Comparison of ENCODE assay signal across 21 cellular contexts in genomic region chr20:33165416-33166055, GRCh38. TPM values are rescaled to one million over a fixed set of nuclear protein-coding genes. Genes with fewer than 3 reads are reported as not detected.
A peak's percentile ranks its signal among the peaks of the same experiment; 100 is the strongest.
DNase-seq lines count a peak whose midpoint lies in the region; ATAC-seq and TF ChIP-seq lines count a peak whose summit lies in the region.
"Had no signal": no experiment of that assay in that cellular context is flagged by ENCODE, and none has a peak within 500 bp of the region (broad histone marks: within the 10 kb centered on the region; RNA-seq: fewer than 3 reads in every experiment).

No MANE protein-coding gene starts in this region.

- H2BK120ac ChIP-seq in mesenchymal stem cell (ENCODE audit: low read depth, low read length): no peak overlapping the region

- ATAC-seq in HCT116 (peak; percentile 74), GM21360 (IDR thresholded peaks at IDR 0.05; ENCODE audit: unreplicated experiment) (no peak), HG03565 (IDR thresholded peaks at IDR 0.05; ENCODE audit: unreplicated experiment) (no peak)
- ATAC-seq: CD8-positive, alpha-beta T cell; K562 had no signal

- TF ChIP-seq CTCF in HCT116 (IDR thresholded peaks at IDR 0.05 in 2 of 3, conservative IDR thresholded peaks at IDR 0.05 in 1 of 3; ENCODE audit: borderline replicate concordance in 1 of 3, insufficient read depth in 1 of 3, low read depth in 2 of 3, low read length in 2 of 3) (no peak), BE2C (IDR thresholded peaks at IDR 0.05; ENCODE audit: low read depth, low read length) (no peak)

- TF ChIP-seq RAD21 in HCT116 (IDR thresholded peaks at IDR 0.05; ENCODE audit: low read depth): no peak

- H3K4me3 ChIP-seq in HCT116 (replicated peaks in 1 of 2; ENCODE audit: low read depth in 1 of 2, low read length in 2 of 2) (peak overlapping the region in 1 of 2 experiments; percentile 31; a peak in 2 of 4 replicates), mesenchymal stem cell (ENCODE audit: insufficient read depth in 1 of 2, low read depth in 1 of 2, low read length in 2 of 2) (no peak overlapping the region), BE2C (ENCODE audit: low read depth, low read length) (no peak overlapping the region)
- H3K4me3 ChIP-seq: K562 had no signal

- no TSS peak for BruUV-seq in HCT116 (replicated peaks; lab: Mats Ljungman, UMichigan)

- H2AK5ac ChIP-seq in mesenchymal stem cell (ENCODE audit: low read length, severe bottlenecking): no peak overlapping the region

- RAD21 ChIA-PET in HCT116 (lab: Charles Lee; ENCODE audit: low non-redundant PET in 1 of 2, low total read pairs in 2 of 2, uncharacterized antibody in 2 of 2, unreplicated experiment in 2 of 2): no interaction called here

- H3K27me3 ChIP-seq in HCT116 (ENCODE audit: insufficient read depth, low read length): 0 out of 2 replicates have a peak, but pooled peaks cover 3% of the 10 kb centered on the region
- H3K27me3 ChIP-seq in mesenchymal stem cell (ENCODE audit: control insufficient read depth in 1 of 2, insufficient read depth in 1 of 2, low read length in 2 of 2): peaks cover 6 to 42% of the 10 kb centered on the region in 2 experiments
- H3K27me3 ChIP-seq in BE2C: peaks cover 16% of the 10 kb centered on the region

- H3K18ac ChIP-seq in mesenchymal stem cell (ENCODE audit: low read depth in 1 of 2, low read length in 2 of 2): no peak overlapping the region

- H3K79me2 ChIP-seq in HCT116 (ENCODE audit: insufficient read depth, low read length): no peaks in the 10 kb centered on the region

- peak overlapping the region; percentile 13; the same call in 1 of the 2 replicates for H3K27ac ChIP-seq in HCT116 (ENCODE audit: low read depth, low read length)
- H3K27ac ChIP-seq in mesenchymal stem cell (ENCODE audit: low read length, poor library complexity, severe bottlenecking): no peak overlapping the region
- H3K27ac ChIP-seq: HL-60 had no signal

- no peaks in the 10 kb centered on the region for H3K36me3 ChIP-seq in HCT116 (ENCODE audit: control insufficient read depth in 1 of 2, insufficient read depth in 2 of 2, low read length in 2 of 2)
- no peaks in the 10 kb centered on the region for H3K36me3 ChIP-seq in mesenchymal stem cell (ENCODE audit: control insufficient read depth in 1 of 2, insufficient read depth in 2 of 2, low read depth in 1 of 2, low read length in 2 of 2)
- H3K36me3 ChIP-seq in BE2C: no peaks in the 10 kb centered on the region

- CTCF ChIA-PET in HCT116 (lab: Charles Lee): interaction anchor here (1.0 kb wide), 1 partner anchor 47 kb away, joined by 3 read pairs; no protein-coding TSS in a partner anchor

- H3K14ac ChIP-seq in mesenchymal stem cell (ENCODE audit: low read length in 2 of 2): no peak overlapping the region

- TF ChIP-seq POLR2A in HCT116 (IDR thresholded peaks at IDR 0.05; ENCODE audit: borderline replicate concordance, extremely low read depth, insufficient read depth, insufficient read length): no peak

- H2BK5ac ChIP-seq in mesenchymal stem cell (ENCODE audit: low read depth, low read length, poor library complexity, severe bottlenecking): no peak overlapping the region

- peak overlapping the region; percentile 19 for H4K91ac ChIP-seq in mesenchymal stem cell (ENCODE audit: low read length)

- peak overlapping the region; percentile 74 for H3K4me2 ChIP-seq in HCT116 (ENCODE audit: low read length)
- no peak overlapping the region for H3K4me2 ChIP-seq in mesenchymal stem cell (ENCODE audit: low read length, poor library complexity, severe bottlenecking)

- H3K9me3 ChIP-seq in HCT116 (ENCODE audit: control insufficient read depth in 1 of 2, insufficient read depth in 1 of 2, low read depth in 1 of 2, low read length in 2 of 2): peaks cover 0 to 5% of the 10 kb centered on the region in 2 experiments; a peak in 1 of 4 replicates
- H3K9me3 ChIP-seq in mesenchymal stem cell (ENCODE audit: control insufficient read depth, low read length): peaks cover 18% of the 10 kb centered on the region
- no peaks in the 10 kb centered on the region; the same call in 1 of the 2 replicates for H3K9me3 ChIP-seq in BE2C

- intact Hi-C loops in HCT116 (cut with micrococcal nuclease): no loop called here

- no peak overlapping the region for H3K23ac ChIP-seq in mesenchymal stem cell (ENCODE audit: low read length in 2 of 2)

- DNase-seq in NCI-H82 (lab: John Stamatoyannopoulos, UW): peak; percentile 56
- no peak for DNase-seq in NCI-H82 treated with DMSO at 0.1 percent for 48 hours (lab: John Stamatoyannopoulos, UW; ENCODE audit: unreplicated experiment)
- no peak for DNase-seq in HCT116 (ENCODE audit: low read depth, low spot score)
- peak; percentile 54 to 75 for DNase-seq in NCI-H524 (lab: John Stamatoyannopoulos, UW)
- DNase-seq in mesenchymal stem cell: no peak
- no peak for DNase-seq in BE2C
- DNase-seq: CD8-positive, alpha-beta T cell; HFFc6; NCI-H1417; NCI-H1930; NCI-H345; NCI-H748 treated with DMSO at 0.1 percent for 48 hours; SIG-M5 had no signal

- H3K79me1 ChIP-seq in mesenchymal stem cell (replicated peaks; ENCODE audit: low read length, poor library complexity, severe bottlenecking): no peaks in the 10 kb centered on the region

- no peaks in the 10 kb centered on the region for H3K9me2 ChIP-seq in HCT116 (ENCODE audit: insufficient read depth)

- no peak overlapping the region for H4K8ac ChIP-seq in mesenchymal stem cell (ENCODE audit: low read length)

- WGBS in mesenchymal stem cell: 94% methylated on average over 4 of the region's 8 CpGs

- H4K20me1 ChIP-seq in HCT116 (ENCODE audit: insufficient read depth): no peaks in the 10 kb centered on the region

- H3K9ac ChIP-seq in HCT116 (ENCODE audit: low read length) (peak overlapping the region; percentile 23; the same call in 1 of the 2 replicates), mesenchymal stem cell (ENCODE audit: low read length) (no peak overlapping the region)

- H3K4me1 ChIP-seq in HCT116 (ENCODE audit: control insufficient read depth in 1 of 2, insufficient read depth in 2 of 2, low read length in 2 of 2): peaks cover 11 to 22% of the 10 kb centered on the region in 2 experiments; a peak in 3 of 4 replicates
- no peaks in the 10 kb centered on the region for H3K4me1 ChIP-seq in mesenchymal stem cell (ENCODE audit: control insufficient read depth, insufficient read depth, low read depth, low read length)
- H3K4me1 ChIP-seq in BE2C: no peaks in the 10 kb centered on the region

- no peak overlapping the region for H2AFZ ChIP-seq in HCT116 (ENCODE audit: low read depth, low read length, poor library complexity, severe bottlenecking)
- H2AFZ ChIP-seq in mesenchymal stem cell (ENCODE audit: low read depth, low read length): no peak overlapping the region

- POLR2A ChIA-PET in HCT116 (lab: Charles Lee): no interaction called here

- H2BK12ac ChIP-seq in mesenchymal stem cell (ENCODE audit: low read length in 2 of 2): no peak overlapping the region

- no peak overlapping the region for H2BK15ac ChIP-seq in mesenchymal stem cell (ENCODE audit: low read depth, poor library complexity, severe bottlenecking)

- H3K4ac ChIP-seq in mesenchymal stem cell (ENCODE audit: low read depth in 1 of 2, low read length in 2 of 2): no peak overlapping the region

TF ChIP-seq in HCT116, 20 proteins besides CTCF, POLR2A, EP300 and RAD21 (continues in another document):
- TF ChIP-seq CEBPB (IDR thresholded peaks at IDR 0.05; ENCODE audit: low read depth): no peak
- no peak for TF ChIP-seq SRF (IDR thresholded peaks at IDR 0.05; ENCODE audit: low read depth)
- no peak for TF ChIP-seq EZH2phosphoT487 (IDR thresholded peaks at IDR 0.05; ENCODE audit: borderline replicate concordance)
- no peak for TF ChIP-seq MAX (IDR thresholded peaks at IDR 0.05)
- TF ChIP-seq FOSL1 (IDR thresholded peaks at IDR 0.05; ENCODE audit: low read depth): peak; percentile 23; the same call in 1 of the 2 replicates
- no peak for TF ChIP-seq ELF1 (IDR thresholded peaks at IDR 0.05; ENCODE audit: borderline replicate concordance, low read depth)
- no peak for TF ChIP-seq CBX3 (IDR thresholded peaks at IDR 0.05; ENCODE audit: low read depth)
- TF ChIP-seq SP1 (IDR thresholded peaks at IDR 0.05; ENCODE audit: low read depth): peak; percentile 42
- no peak for TF ChIP-seq REST (IDR thresholded peaks at IDR 0.05; ENCODE audit: low read depth)
- TF ChIP-seq EZH2 (IDR thresholded peaks at IDR 0.05): no peak
- no peak for TF ChIP-seq ZFX (IDR thresholded peaks at IDR 0.05)

RNA-seq across cellular contexts. Expression of gene BPIFA2, which starts 2.4 kb away (rescaled TPM):
- not detected for total RNA-seq in HCT116 (2021; ENCODE audit: unreplicated experiment)
- not detected in 2 replicates for polyA plus RNA-seq in HCT116 (2012)
- not detected for polyA plus RNA-seq in mesenchymal stem cell (2013, experiment 1 of 2)
- not detected for polyA plus RNA-seq in mesenchymal stem cell (2013, experiment 2 of 2)
- not detected for polyA plus RNA-seq in BE2C (2012; ENCODE audit: insufficient read depth, insufficient read length, low read depth)
- total RNA-seq: CD8-positive, alpha-beta T cell; H1; HFFc6; K562; M059J had no signal
- polyA plus RNA-seq: AG04450, BJ, H1, K562 had no signal

RNA-seq across cellular contexts. Expression of gene BPIFA3, which starts 51.6 kb away (rescaled TPM):
- total RNA-seq in HCT116 (2021; ENCODE audit: unreplicated experiment): not detected
- polyA plus RNA-seq in HCT116 (2012): not detected in 2 replicates
- polyA plus RNA-seq in mesenchymal stem cell (2013, experiment 1 of 2): not detected
- not detected for polyA plus RNA-seq in mesenchymal stem cell (2013, experiment 2 of 2)
- polyA plus RNA-seq in BE2C (2012; ENCODE audit: insufficient read depth, insufficient read length, low read depth): not detected
- total RNA-seq: CD8-positive, alpha-beta T cell; H1; HFFc6; K562; M059J had no signal
- polyA plus RNA-seq: AG04450, BJ, H1, K562 had no signal

Comparison
In these comparisons a context has a peak if more than half of its experiments do, and no peak if none do; other contexts are left out.
1. DNase-seq: peak in NCI-H82 (single experiment) and NCI-H524 (2 of 2); none in NCI-H82 treated with DMSO at 0.1 percent for 48 hours (single experiment), HCT116 (single experiment), mesenchymal stem cell (single experiment) and BE2C (single experiment).